ENCODE assay signal across 12 cellular contexts in the genomic region with DNA sequence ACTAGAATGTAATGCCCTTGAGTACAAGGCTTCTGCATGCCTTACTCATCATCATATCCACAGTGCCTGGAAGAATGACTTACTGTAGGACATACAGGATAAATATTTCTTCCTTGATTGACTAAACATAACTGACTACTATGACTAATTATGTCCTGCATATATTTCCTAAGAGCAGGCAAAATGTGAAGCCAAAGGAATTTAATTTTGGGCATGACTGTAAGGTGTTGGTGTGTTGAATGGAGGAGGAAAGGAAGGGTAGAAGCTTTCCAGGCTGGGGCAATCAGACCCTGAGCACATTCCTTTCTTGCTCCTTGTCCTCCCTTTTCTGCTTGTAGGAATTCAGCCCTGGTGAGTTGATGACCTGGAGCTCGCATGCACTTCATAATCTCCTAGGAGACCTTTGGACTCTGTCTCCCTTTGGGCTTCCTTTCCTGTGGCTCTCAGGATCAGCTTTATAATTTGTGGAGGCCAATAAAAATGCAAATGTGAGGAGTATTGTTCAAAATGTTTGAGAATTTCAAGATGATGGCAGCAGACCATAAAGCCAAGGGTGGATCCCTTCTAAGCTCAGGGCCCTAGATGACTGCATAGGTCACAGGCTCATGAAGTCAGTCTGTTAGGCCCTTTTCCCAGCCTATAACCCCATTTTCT.
DNase-seq lines count a peak whose midpoint lies in the region; ATAC-seq and TF ChIP-seq lines count a peak whose summit lies in the region.
"Had no signal": no experiment of that assay in that cellular context is flagged by ENCODE, and none has a peak within 500 bp of the region (broad histone marks: within the 10 kb centered on the region; RNA-seq: fewer than 3 reads in every experiment).

No MANE protein-coding gene starts in this region.

- no peak overlapping the region for H3K4me2 ChIP-seq in mesendoderm (ENCODE audit: low read length)

- H3K79me2 ChIP-seq in mesendoderm (ENCODE audit: control insufficient read depth, insufficient read depth, low read length), result no peaks in the 10 kb centered on the region

- no peak overlapping the region for H3K18ac ChIP-seq in mesendoderm (ENCODE audit: low read length)

- ATAC-seq in HG02571 (IDR thresholded peaks at IDR 0.05; ENCODE audit: unreplicated experiment) (no peak), GM19463 (IDR thresholded peaks at IDR 0.05; ENCODE audit: unreplicated experiment) (no peak), GM21825 (IDR thresholded peaks at IDR 0.05; ENCODE audit: unreplicated experiment) (no peak)

- no peaks in the 10 kb centered on the region for H3K79me1 ChIP-seq in mesendoderm (ENCODE audit: low read length)

- no peak overlapping the region for H2AK5ac ChIP-seq in mesendoderm (ENCODE audit: low read length)

- no peak for TF ChIP-seq CTCF in choroid plexus epithelial cell (conservative IDR thresholded peaks at IDR 0.05; ENCODE audit: low read depth, low read length)

- H4K5ac ChIP-seq in mesendoderm (ENCODE audit: low read length), result no peak overlapping the region

- H4K8ac ChIP-seq in mesendoderm (ENCODE audit: low read depth, low read length), result no peak overlapping the region

- H3K36me3 ChIP-seq in mesendoderm (ENCODE audit: control insufficient read depth, insufficient read depth, low read length), result no peaks in the 10 kb centered on the region
- H3K36me3 ChIP-seq: heart right ventricle had no signal

- H3K56ac ChIP-seq in mesendoderm (ENCODE audit: low read length), result no peak overlapping the region

- H2BK5ac ChIP-seq in mesendoderm (ENCODE audit: low read length), result no peak overlapping the region

- no peak overlapping the region for H3K4ac ChIP-seq in mesendoderm (ENCODE audit: low read depth, low read length)

- H3K4me1 ChIP-seq in mesendoderm (ENCODE audit: control insufficient read depth, low read depth, low read length), result no peaks in the 10 kb centered on the region

- no peak overlapping the region for H2BK120ac ChIP-seq in mesendoderm (ENCODE audit: low read depth, low read length)

- H2BK15ac ChIP-seq in mesendoderm (replicated peaks; ENCODE audit: low read depth), result no peak overlapping the region

- WGBS in mesendoderm (ENCODE audit: extremely low coverage, insufficient coverage, low lambda C conversion rate), result no CpG with 5 or more reads among the region's 1 CpG

- H3K23ac ChIP-seq in mesendoderm (ENCODE audit: low read length), result no peak overlapping the region

- DNase-seq in AG08396 (ENCODE audit: low spot score) (peak; percentile 49), HuH-7 (ENCODE audit: low spot score) (peak; percentile 1), choroid plexus epithelial cell (ENCODE audit: low read depth) (peak; percentile 62), mesendoderm (peak; percentile 34)
- DNase-seq in stimulated activated CD4-positive, alpha-beta T cell treated with anti-CD3 and anti-CD28 coated beads, Interleukin-1b, Interleukin-23, amount 100 ng/mL, for 48 hours, result no peak
- DNase-seq: activated T-cell treated with anti-CD3 and anti-CD28 coated beads, Interleukin-2, amount 50 U/mL, for 24 hours; heart right ventricle; KG1; stimulated activated naive CD4-positive, alpha-beta T cell treated with Interleukin-2 at 50 U/mL for 16 hours had no signal

- H3K27ac ChIP-seq in mesendoderm (ENCODE audit: low read depth, low read length), result no peak overlapping the region

- H3K9ac ChIP-seq in mesendoderm (ENCODE audit: low read length), result no peak overlapping the region

- no peak overlapping the region for H3K4me3 ChIP-seq in choroid plexus epithelial cell (ENCODE audit: low read depth, low read length)
- no peak overlapping the region for H3K4me3 ChIP-seq in mesendoderm (ENCODE audit: low read length)
- H3K4me3 ChIP-seq: heart right ventricle had no signal

- H3K27me3 ChIP-seq in mesendoderm (ENCODE audit: insufficient read depth, low read length, poor library complexity), result no peaks in the 10 kb centered on the region
- H3K27me3 ChIP-seq: heart right ventricle had no signal
